25 cellular contexts compared by ENCODE assay signal in the genomic region with DNA sequence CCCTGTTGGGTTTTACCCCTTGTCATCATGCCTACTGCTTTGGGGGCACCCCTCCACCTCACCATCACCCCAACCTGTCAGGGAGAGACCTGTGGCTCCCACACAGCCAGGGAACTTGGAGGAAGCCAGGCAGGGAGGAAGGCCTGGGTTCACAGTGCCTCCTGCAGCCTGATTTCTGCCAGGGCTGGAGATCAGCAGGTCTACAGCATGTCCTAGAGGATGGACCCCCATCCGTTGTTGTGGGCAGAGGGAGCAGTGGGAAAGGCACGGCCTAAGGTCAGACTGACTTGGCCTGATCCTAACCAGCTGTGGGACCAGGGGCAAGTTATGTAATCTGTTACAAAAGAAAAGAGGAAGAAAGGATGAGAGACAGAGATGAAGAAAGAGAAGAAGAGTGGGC. TPM values are rescaled to one million over a fixed set of nuclear protein-coding genes. Genes with fewer than 3 reads are reported as not detected.
DNase-seq lines count a peak whose midpoint lies in the region; ATAC-seq and TF ChIP-seq lines count a peak whose summit lies in the region.
"Had no signal": no experiment of that assay in that cellular context is flagged by ENCODE, and none has a peak within 500 bp of the region (broad histone marks: within the 10 kb centered on the region; RNA-seq: fewer than 3 reads in every experiment).

No MANE protein-coding gene starts in this region.

- no peaks in the 10 kb centered on the region for H3K36me3 Mint-ChIP-seq in brain
- H3K36me3 Mint-ChIP-seq: natural killer cell treated with Interleukin-12 subunit alpha and Interleukin-12 subunit beta and Interleukin-15 and Interleukin-18, amount 100 ng/mL, for 72 hours had no signal

- peaks cover 36% of the 10 kb centered on the region for H3K36me3 ChIP-seq in right atrium auricular region
- peaks cover 18% of the 10 kb centered on the region for H3K36me3 ChIP-seq in lower lobe of right lung
- peaks cover 0 to 2% of the 10 kb centered on the region in 2 donors for H3K36me3 ChIP-seq in vagina
- no peaks in the 10 kb centered on the region for H3K36me3 ChIP-seq in transverse colon
- H3K36me3 ChIP-seq: BE2C had no signal

- ATAC-seq in Right ventricle myocardium inferior (no peak), lower lobe of right lung (peak in 1 of 2 donors; percentile 13), GM18867 (IDR thresholded peaks at IDR 0.05; ENCODE audit: unreplicated experiment) (no peak), GM19395 (IDR thresholded peaks at IDR 0.05; ENCODE audit: unreplicated experiment) (no peak)
- ATAC-seq: HepG2; natural killer cell treated with Interleukin-12 subunit alpha and Interleukin-12 subunit beta and Interleukin-15 and Interleukin-18, amount 100 ng/mL, for 72 hours; T-helper 17 cell had no signal

- peak overlapping the region in 3 of 5 experiments; percentile 5 to 76 (median 15) for H3K27ac Mint-ChIP-seq in brain
- H3K27ac Mint-ChIP-seq: activated T-helper 2 cell treated with anti-CD3 and anti-CD28 coated beads, Interferon-gamma antibody, Interleukin-2, Interleukin-4, amounts not matched to agents 10 μg/mL and 5 μg/mL and 100 μg/mL, durations not matched to agents 14 hours and 24 hours and 36 hours; mesothelial cell of epicardium; natural killer cell treated with Interleukin-12 subunit alpha and Interleukin-12 subunit beta and Interleukin-15 and Interleukin-18, amount 100 ng/mL, for 72 hours; stimulated activated naive CD8-positive, alpha-beta T cell treated with anti-CD3 and anti-CD28 coated beads, Interleukin-15, Interleukin-2, amounts not matched to agents 100 ng/mL and 50 ng/mL, for 24 hours; T-helper 17 cell had no signal

- intact Hi-C loops in Right ventricle myocardium inferior (cut with DNase I) (no loop called here), lower lobe of right lung (cut with DNase I) (no loop called here), vagina (cut with DNase I) (no loop called here), transverse colon (cut with DNase I; ENCODE audit: low total_unique reads) (no loop called here)

- H3K27ac ChIP-seq in right atrium auricular region (no peak overlapping the region), lower lobe of right lung (no peak overlapping the region), vagina (peak overlapping the region; percentile 12), transverse colon (no peak overlapping the region)
- H3K27ac ChIP-seq: VCaP had no signal

- no peaks in the 10 kb centered on the region for H3K9me3 Mint-ChIP-seq in brain
- H3K9me3 Mint-ChIP-seq: activated T-helper 2 cell treated with anti-CD3 and anti-CD28 coated beads, Interferon-gamma antibody, Interleukin-2, Interleukin-4, amounts not matched to agents 10 μg/mL and 5 μg/mL and 100 μg/mL, durations not matched to agents 14 hours and 24 hours and 36 hours; mesothelial cell of epicardium; natural killer cell treated with Interleukin-12 subunit alpha and Interleukin-12 subunit beta and Interleukin-15 and Interleukin-18, amount 100 ng/mL, for 72 hours; stimulated activated naive CD8-positive, alpha-beta T cell treated with anti-CD3 and anti-CD28 coated beads, Interleukin-15, Interleukin-2, amounts not matched to agents 100 ng/mL and 50 ng/mL, for 24 hours had no signal

- TF ChIP-seq POLR2A in vagina (IDR thresholded peaks at IDR 0.05) (no peak), transverse colon (IDR thresholded peaks at IDR 0.05) (no peak)

- peaks cover 0 to 73% of the 10 kb centered on the region in 2 donors for H3K4me1 ChIP-seq in right atrium auricular region
- peaks cover 90% of the 10 kb centered on the region for H3K4me1 ChIP-seq in lower lobe of right lung
- no peaks in the 10 kb centered on the region for H3K4me1 ChIP-seq in vagina
- H3K4me1 ChIP-seq in transverse colon: peaks cover 26 to 55% (median 34%) of the 10 kb centered on the region in 4 donors

- H3K9me3 ChIP-seq in right atrium auricular region (no peaks in the 10 kb centered on the region), lower lobe of right lung (no peaks in the 10 kb centered on the region), vagina (no peaks in the 10 kb centered on the region), transverse colon (no peaks in the 10 kb centered on the region)
- H3K9me3 ChIP-seq: BE2C had no signal

- no peak overlapping the region for H3K4me3 Mint-ChIP-seq in brain
- H3K4me3 Mint-ChIP-seq: mesothelial cell of epicardium; natural killer cell treated with Interleukin-12 subunit alpha and Interleukin-12 subunit beta and Interleukin-15 and Interleukin-18, amount 100 ng/mL, for 72 hours; stimulated activated naive CD8-positive, alpha-beta T cell treated with anti-CD3 and anti-CD28 coated beads, Interleukin-15, Interleukin-2, amounts not matched to agents 100 ng/mL and 50 ng/mL, for 24 hours; T-helper 17 cell had no signal

- peaks cover 56% of the 10 kb centered on the region for H3K4me1 Mint-ChIP-seq in brain

- peak; percentile 32 for DNase-seq in Right ventricle myocardium inferior (ENCODE audit: missing footprints)
- no peak for DNase-seq in right atrium auricular region (ENCODE audit: low spot score)
- DNase-seq in lower lobe of right lung: peak; percentile 41
- no peak for DNase-seq in vagina (ENCODE audit: extremely low spot score in 2 of 2)
- no peak for DNase-seq in transverse colon
- DNase-seq: activated CD8-positive, alpha-beta memory T cell treated with anti-CD3 and anti-CD28 coated beads, Interleukin-2, amount 50 U/mL, for 4 hours; BE2C; foreskin fibroblast; NCI-H1436 treated with DMSO at 0.1 percent for 48 hours; NCI-H69; OCI-M1; SHP77 treated with DMSO at 0.1 percent for 48 hours; small intestine; stimulated activated CD4-positive, alpha-beta T cell treated with anti-CD3 and anti-CD28 coated beads, Interleukin-2, amount 100 ng/mL, for 48 hours; T-helper 17 cell; trophoblast cell had no signal

- H3K27me3 ChIP-seq in right atrium auricular region (no peaks in the 10 kb centered on the region), lower lobe of right lung (ENCODE audit: low read depth) (no peaks in the 10 kb centered on the region), vagina (no peaks in the 10 kb centered on the region), transverse colon (no peaks in the 10 kb centered on the region)
- H3K27me3 ChIP-seq: BE2C had no signal

- H3K27me3 Mint-ChIP-seq in brain: peaks cover 2% of the 10 kb centered on the region
- H3K27me3 Mint-ChIP-seq: natural killer cell treated with Interleukin-12 subunit alpha and Interleukin-12 subunit beta and Interleukin-15 and Interleukin-18, amount 100 ng/mL, for 72 hours; stimulated activated naive CD8-positive, alpha-beta T cell treated with anti-CD3 and anti-CD28 coated beads, Interleukin-15, Interleukin-2, amounts not matched to agents 100 ng/mL and 50 ng/mL, for 24 hours; T-helper 17 cell had no signal

- in situ Hi-C loops in transverse colon (cut with MboI; ENCODE audit: low pct_ligation_motif_present in 1 of 4, low pct_unique_long_range_greater_than_20kb in 1 of 4, low sequenced_read_pairs in 3 of 4): no loop called here

- H3K4me3 ChIP-seq in right atrium auricular region (no peak overlapping the region), lower lobe of right lung (no peak overlapping the region), vagina (no peak overlapping the region), transverse colon (no peak overlapping the region)

- TF ChIP-seq EP300 in transverse colon (IDR thresholded peaks at IDR 0.05; ENCODE audit: low read depth): no peak

- 72% methylated on average over 2 of the region's 2 CpGs; no CpG with 5 or more reads in 1 of the 2 donors for WGBS in transverse colon (ENCODE audit: low coverage in 1 of 2), 2 donors

- no peak for TF ChIP-seq CTCF in right atrium auricular region (IDR thresholded peaks at IDR 0.05)
- no peak for TF ChIP-seq CTCF in brain (conservative IDR thresholded peaks at IDR 0.05)
- TF ChIP-seq CTCF in lower lobe of right lung (IDR thresholded peaks at IDR 0.05): no peak
- TF ChIP-seq CTCF in vagina (IDR thresholded peaks at IDR 0.05): no peak
- TF ChIP-seq CTCF in transverse colon (IDR thresholded peaks at IDR 0.05): no peak

RNA-seq across cellular contexts. Expression of a gene that starts 28.2 kb away (rescaled TPM):
- 60.1 TPM for total RNA-seq in Right ventricle myocardium inferior
- 10 to 100 TPM; 45.6 to 85.9 TPM for total RNA-seq in right atrium auricular region
- polyA plus RNA-seq in brain (ENCODE audit: insufficient read depth, low read depth, low replicate concordance): 38.1 TPM
- 34.7 TPM for total RNA-seq in lower lobe of right lung
- 57.0 TPM for total RNA-seq in vagina
- total RNA-seq in transverse colon: 10 to 100 TPM; 15.6 to 41.1 (median 22.5) TPM

Comparison
In these comparisons a context has a peak if more than half of its experiments do, and no peak if none do; other contexts are left out.
1. DNase-seq: peak in Right ventricle myocardium inferior (single experiment) and lower lobe of right lung (single experiment); none in right atrium auricular region (single experiment), vagina (0 of 2) and transverse colon (single experiment).